In genomic region chr1:16621300-16621658, GRCh38 we compare ENCODE assay signal across 11 cellular contexts. TPM values are rescaled to one million over a fixed set of nuclear protein-coding genes. Genes with fewer than 3 reads are reported as not detected.
DNase-seq lines count a peak whose midpoint lies in the region; ATAC-seq and TF ChIP-seq lines count a peak whose summit lies in the region.
"Had no signal": no experiment of that assay in that cellular context is flagged by ENCODE, and none has a peak within 500 bp of the region (broad histone marks: within the 10 kb centered on the region; RNA-seq: fewer than 3 reads in every experiment).

No MANE protein-coding gene starts in this region.

- TF ChIP-seq CTCF in VCaP (conservative IDR thresholded peaks at IDR 0.05): peak; percentile 50
- peak; percentile 77 for TF ChIP-seq CTCF in glutamatergic neuron (IDR thresholded peaks at IDR 0.05; ENCODE audit: partially characterized antibody, unreplicated experiment)
- peak; percentile 65 for TF ChIP-seq CTCF in type B pancreatic cell (conservative IDR thresholded peaks at IDR 0.05)
- no peak for TF ChIP-seq CTCF in brain microvascular endothelial cell (IDR thresholded peaks at IDR 0.05; ENCODE audit: low read depth, low read length, missing control alignments)
- TF ChIP-seq CTCF in osteoblast (IDR thresholded peaks at IDR 0.05; ENCODE audit: extremely low read depth, low read depth, low read length): no peak

- peaks cover 24% of the 10 kb centered on the region for H4K20me1 ChIP-seq in osteoblast (ENCODE audit: insufficient read depth, low read length)

- no peak overlapping the region for H3K27ac ChIP-seq in VCaP
- no peak overlapping the region for H3K27ac ChIP-seq in brain microvascular endothelial cell
- no peak overlapping the region for H3K27ac ChIP-seq in osteoblast (ENCODE audit: low read depth, low read length)
- H3K27ac ChIP-seq: psoas muscle had no signal

- H3K9me3 Mint-ChIP-seq in glutamatergic neuron (ENCODE audit: unreplicated experiment) (peaks cover 3% of the 10 kb centered on the region), type B pancreatic cell (no peaks in the 10 kb centered on the region)

- no peak overlapping the region for H2AFZ ChIP-seq in osteoblast (ENCODE audit: low read length)

- H3K4me1 Mint-ChIP-seq in glutamatergic neuron (ENCODE audit: low read depth, unreplicated experiment): peaks cover 4% of the 10 kb centered on the region
- no peaks in the 10 kb centered on the region for H3K4me1 Mint-ChIP-seq in type B pancreatic cell (ENCODE audit: unreplicated experiment)

- H3K4me2 ChIP-seq in osteoblast (ENCODE audit: insufficient read depth, low read length): no peak overlapping the region
- H3K4me2 ChIP-seq: smooth muscle cell had no signal

- peak; percentile 30 for DNase-seq in activated CD4-positive, CD25-positive, alpha-beta regulatory T cell treated with anti-CD3 and anti-CD28 coated beads, Interleukin-2, amount 50 U/mL, for 72 hours
- DNase-seq in activated CD4-positive, CD25-positive, alpha-beta regulatory T cell (lab: John Stamatoyannopoulos, UW): no peak
- no peak for DNase-seq in glutamatergic neuron
- no peak for DNase-seq in type B pancreatic cell (ENCODE audit: extremely low spot score, unreplicated experiment)
- no peak for DNase-seq in brain microvascular endothelial cell
- DNase-seq in osteoblast (ENCODE audit: insufficient read length, low spot score, missing footprints): no peak
- DNase-seq: DMS53 had no signal

- H3K27me3 ChIP-seq in brain microvascular endothelial cell (replicated peaks): no peaks in the 10 kb centered on the region
- no peaks in the 10 kb centered on the region for H3K27me3 ChIP-seq in osteoblast (ENCODE audit: insufficient read depth, low read length)

- H3K4me1 ChIP-seq in osteoblast (ENCODE audit: insufficient read depth, low read length): peaks cover 13% of the 10 kb centered on the region

- H3K4me3 ChIP-seq in brain microvascular endothelial cell (ENCODE audit: low read depth, low read length): no peak overlapping the region
- H3K4me3 ChIP-seq in osteoblast (ENCODE audit: insufficient read depth, low read length): no peak overlapping the region
- H3K4me3 ChIP-seq: psoas muscle, smooth muscle cell had no signal

- H3K27me3 Mint-ChIP-seq in glutamatergic neuron (ENCODE audit: unreplicated experiment) (no peaks in the 10 kb centered on the region), type B pancreatic cell (no peaks in the 10 kb centered on the region)

- no peaks in the 10 kb centered on the region for H3K9me3 ChIP-seq in osteoblast (ENCODE audit: low read depth, low read length)
- H3K9me3 ChIP-seq: psoas muscle had no signal

- H3K36me3 Mint-ChIP-seq in glutamatergic neuron (ENCODE audit: unreplicated experiment): peaks cover 5% of the 10 kb centered on the region
- peaks cover 10% of the 10 kb centered on the region for H3K36me3 Mint-ChIP-seq in type B pancreatic cell

- H3K4me3 Mint-ChIP-seq in glutamatergic neuron (ENCODE audit: unreplicated experiment) (no peak overlapping the region), type B pancreatic cell (no peak overlapping the region)

- H3K79me2 ChIP-seq in osteoblast (ENCODE audit: insufficient read depth, low read length): no peaks in the 10 kb centered on the region

- in situ Hi-C loops in brain microvascular endothelial cell (cut with HindIII; ENCODE audit: low pct_ligation_motif_present, low sequenced_read_pairs): no loop called here

- H3K36me3 ChIP-seq in brain microvascular endothelial cell (replicated peaks) (peaks cover 16% of the 10 kb centered on the region), osteoblast (ENCODE audit: insufficient read depth, low read length) (peaks cover 28% of the 10 kb centered on the region)

- H3K27ac Mint-ChIP-seq in glutamatergic neuron (ENCODE audit: unreplicated experiment) (no peak overlapping the region), type B pancreatic cell (no peak overlapping the region)

- ATAC-seq in GM18502 (IDR thresholded peaks at IDR 0.05; ENCODE audit: poor library complexity, unreplicated experiment): no peak

RNA-seq across cellular contexts. Expression of gene NBPF1, which starts 7.9 kb away (rescaled TPM):
- total RNA-seq in glutamatergic neuron (ENCODE audit: unreplicated experiment) (41.8 TPM), type B pancreatic cell (ENCODE audit: low replicate concordance) (39.1 and 97.5 TPM in 2 replicates), osteoblast (54.6 and 71.6 TPM in 2 replicates)

RNA-seq across cellular contexts. Expression of gene RNU1-3, which starts 45.5 kb away (rescaled TPM):
- total RNA-seq in glutamatergic neuron (ENCODE audit: unreplicated experiment) (3,598 TPM), type B pancreatic cell (ENCODE audit: low replicate concordance) (2,993 and 3,564 TPM in 2 replicates), osteoblast (under 0.01 TPM in 1 of 2 replicates, not detected in the other)

Comparison
In these comparisons a context has a peak if more than half of its experiments do, and no peak if none do; other contexts are left out.
1. CTCF ChIP-seq: peak in VCaP (single experiment), glutamatergic neuron (single experiment) and type B pancreatic cell (single experiment); none in brain microvascular endothelial cell (single experiment) and osteoblast (single experiment).
2. RNA of gene RNU1-3, which starts 45.5 kb away (total RNA-seq): 3,598 TPM in glutamatergic neuron (single experiment) and 2,993 to 3,564 TPM in type B pancreatic cell; under 0.01 TPM in osteoblast; every median in the first group is over 1,000 times any median in the second.